ENCODE assay signal across 5 cellular contexts in genomic region chr3:25982756-25983155, GRCh38.
"Had no signal": no experiment of that assay in that cellular context is flagged by ENCODE, and none has a peak within 500 bp of the region (broad histone marks: within the 10 kb centered on the region; RNA-seq: fewer than 3 reads in every experiment).

No MANE protein-coding gene starts in this region.

- DNase-seq: GM23248, GOT3, H7, HFFc6, KBM-7 had no signal
